23 cellular contexts compared by ENCODE assay signal in genomic region chr20:34951652-34952051, GRCh38. TPM values are rescaled to one million over a fixed set of nuclear protein-coding genes. Genes with fewer than 3 reads are reported as not detected.
DNase-seq lines count a peak whose midpoint lies in the region; ATAC-seq and TF ChIP-seq lines count a peak whose summit lies in the region.
"Had no signal": no experiment of that assay in that cellular context is flagged by ENCODE, and none has a peak within 500 bp of the region (broad histone marks: within the 10 kb centered on the region; RNA-seq: fewer than 3 reads in every experiment).

No MANE protein-coding gene starts in this region.

- POLR2A ChIA-PET in PC-9 (lab: Charles Lee; ENCODE audit: unreplicated experiment): interaction anchor here (0.6 kb wide), 1 partner anchor 1135 kb away, joined by 4 read pairs; no protein-coding TSS in a partner anchor

- peak overlapping the region; percentile 51 for H3K27ac ChIP-seq in PC-9
- H3K27ac ChIP-seq in heart left ventricle: peak overlapping the region in 9 of 12 donors; percentile 7 to 94 (median 61)
- H3K27ac ChIP-seq in GM23248: no peak overlapping the region
- H3K27ac ChIP-seq: BLaER1 treated with 17β-estradiol and CSF1 and Interleukin-3, amounts not matched to agents 10 nM and 100 nM; KMS-11; tibial artery had no signal

- intact Hi-C loops in PC-9 (cut with micrococcal nuclease; ENCODE audit: unreplicated experiment): no loop called here
- intact Hi-C loops in heart left ventricle (cut with DNase I): loop anchor here in 1 of 10 donors (5.0 to 10.0 kb wide), 2 partner anchors 39 to 143 kb away; partner anchors contain the start of gene TRPC4AP

- H3F3A ChIP-seq in PC-9 (ENCODE audit: insufficient read depth, low read depth) (peaks cover 26% of the 10 kb centered on the region), GM23248 (ENCODE audit: insufficient read depth) (peaks cover 24% of the 10 kb centered on the region; the same call in 1 of the 2 replicates)

- H3K4me1 ChIP-seq in PC-9 (replicated peaks; ENCODE audit: insufficient read depth): peaks cover 70% of the 10 kb centered on the region
- H3K4me1 ChIP-seq in heart left ventricle: peaks cover 0 to 31% (median 20%) of the 10 kb centered on the region in 12 donors
- H3K4me1 ChIP-seq in GM23248 (ENCODE audit: insufficient read depth): peaks cover 36% of the 10 kb centered on the region

- peak; percentile 48 for DNase-seq in activated effector memory CD4-positive, alpha-beta T cell treated with anti-CD3 and anti-CD28 coated beads, Interleukin-2, amount 50 U/mL, for 16 hours
- no peak for DNase-seq in activated effector memory CD4-positive, alpha-beta T cell treated with Interleukin-2 at 50 U/mL for 16 hours
- DNase-seq in PC-9: no peak
- peak in 2 of 5 donors; percentile 30 to 51 for DNase-seq in heart left ventricle
- DNase-seq in smooth muscle cell of the brain vasculature (ENCODE audit: low read depth, low spot score): peak; percentile 60
- DNase-seq in GM23248: no peak
- DNase-seq in NOMO-1 treated with DMSO at 0.1 percent for 48 hours (lab: John Stamatoyannopoulos, UW; ENCODE audit: unreplicated experiment): no peak
- no peak for DNase-seq in stimulated activated CD4-positive, alpha-beta T cell treated with anti-CD3 and anti-CD28 coated beads, Interleukin-1b, Interleukin-23, amount 100 ng/mL, for 48 hours
- DNase-seq: 8988T; activated CD4-positive, alpha-beta T cell treated with anti-CD3 and anti-CD28 coated beads for 48 hours; activated CD8-positive, alpha-beta memory T cell treated with anti-CD3 and anti-CD28 coated beads, Interleukin-2, amount 50 U/mL, for 48 hours; activated naive CD4-positive, alpha-beta T cell treated with Interleukin-2 at 50 U/mL for 16 hours; immature natural killer cell; mammary epithelial cell; naive thymus-derived CD8-positive, alpha-beta T cell; NCI-H1105; PC-3; tibial artery had no signal

- no peak overlapping the region for H3K9ac ChIP-seq in GM23248
- H3K9ac ChIP-seq: BLaER1 treated with 17β-estradiol and CSF1 and Interleukin-3, amounts not matched to agents 10 nM and 100 nM; KMS-11 had no signal

- 54 to 61% (median 61%) methylated on average over 8 of the region's 8 CpGs for WGBS in heart left ventricle, 4 donors
- 89 to 93% methylated on average over 8 of the region's 8 CpGs for WGBS in GM23248 (ENCODE audit: low coverage in 1 of 2, low lambda C conversion rate in 2 of 2, missing lambda C conversion rate in 2 of 2), 2 experiments

- no peak for TF ChIP-seq CTCF in PC-9 (conservative IDR thresholded peaks at IDR 0.05)
- TF ChIP-seq CTCF in heart left ventricle (IDR thresholded peaks at IDR 0.05): peak in 2 of 12 donors; percentile 6 to 10

- no peaks in the 10 kb centered on the region for H3K9me2 ChIP-seq in PC-9 (ENCODE audit: insufficient read depth)
- H3K9me2 ChIP-seq in GM23248 (ENCODE audit: insufficient read depth): no peaks in the 10 kb centered on the region

- in situ Hi-C loops in GM23248 (cut with MboI): no loop called here

- H3K27me3 ChIP-seq in PC-9 (ENCODE audit: insufficient read depth, low read depth) (no peaks in the 10 kb centered on the region), heart left ventricle (no peaks in the 10 kb centered on the region), GM23248 (replicated peaks; ENCODE audit: insufficient read depth) (no peaks in the 10 kb centered on the region)
- H3K27me3 ChIP-seq: BLaER1 treated with 17β-estradiol and CSF1 and Interleukin-3, amounts not matched to agents 10 nM and 100 nM; tibial artery had no signal

- H3K36me3 ChIP-seq in PC-9 (ENCODE audit: low read depth) (peaks cover 28% of the 10 kb centered on the region), heart left ventricle (peaks cover 0 to 25% (median 2%) of the 10 kb centered on the region in 9 donors), GM23248 (ENCODE audit: low read depth) (0 out of 2 replicates have a peak, but pooled peaks cover 6% of the 10 kb centered on the region)

- no peak for ATAC-seq in heart left ventricle
- ATAC-seq: naive thymus-derived CD8-positive, alpha-beta T cell; PC-3; SK-N-SH treated with all-trans-retinoic acid at 6 μM for 48 hours; stimulated activated memory B cell treated with anti-CD40 and anti-IgM and Interleukin-4, amounts not matched to agents 10 μg/mL and 1 μg/mL and 100 μg/mL, for 72 hours had no signal

- no peak overlapping the region for H3K4me3 ChIP-seq in PC-9
- H3K4me3 ChIP-seq in heart left ventricle: no peak overlapping the region
- H3K4me3 ChIP-seq in GM23248: no peak overlapping the region
- H3K4me3 ChIP-seq: BLaER1 treated with 17β-estradiol and CSF1 and Interleukin-3, amounts not matched to agents 10 nM and 100 nM; tibial artery had no signal

- CTCF ChIA-PET in PC-9 (lab: Charles Lee): interaction anchor here (0.6 kb wide), 1 partner anchor 72 kb away, joined by 3 read pairs; no protein-coding TSS in a partner anchor

- peak overlapping the region; percentile 48 for H3K4me2 ChIP-seq in PC-9
- H3K4me2 ChIP-seq in GM23248 (ENCODE audit: unreplicated experiment): no peak overlapping the region
- H3K4me2 ChIP-seq: BLaER1 treated with 17β-estradiol and CSF1 and Interleukin-3, amounts not matched to agents 10 nM and 100 nM; KMS-11 had no signal

- H3K79me2 ChIP-seq in PC-9 (ENCODE audit: low read depth) (peaks cover 34% of the 10 kb centered on the region), GM23248 (ENCODE audit: insufficient read depth) (peaks cover 20% of the 10 kb centered on the region)

- no peaks in the 10 kb centered on the region for H4K20me1 ChIP-seq in PC-9 (ENCODE audit: insufficient read depth)
- no peaks in the 10 kb centered on the region for H4K20me1 ChIP-seq in GM23248 (ENCODE audit: insufficient read depth)

- H2AFZ ChIP-seq in PC-9 (no peak overlapping the region), GM23248 (no peak overlapping the region)

- no peak for TF ChIP-seq POLR2A in heart left ventricle (IDR thresholded peaks at IDR 0.05)

- no peaks in the 10 kb centered on the region for H3K9me3 ChIP-seq in PC-9 (ENCODE audit: insufficient read depth, low read depth)
- H3K9me3 ChIP-seq in heart left ventricle: no peaks in the 10 kb centered on the region
- H3K9me3 ChIP-seq in GM23248 (ENCODE audit: low read depth): no peaks in the 10 kb centered on the region
- H3K9me3 ChIP-seq: BLaER1 treated with 17β-estradiol and CSF1 and Interleukin-3, amounts not matched to agents 10 nM and 100 nM; tibial artery had no signal

- BruUV-seq in PC-9 (replicated peaks; lab: Mats Ljungman, UMichigan): no TSS peak

RNA-seq across cellular contexts. Expression of gene GSS, which starts 4.0 kb away (rescaled TPM):
- total RNA-seq in PC-9 (2021): 131 and 138 TPM in 2 replicates
- total RNA-seq in heart left ventricle: 10 to 100 TPM; 17.8 to 38.1 (median 26.8) TPM
- polyA plus RNA-seq in heart left ventricle: 10 to 100 TPM; 32.3 to 38.7 TPM
- total RNA-seq in GM23248 (2014; rRNA removed; shearing (Covaris generic)): 80.7 and 85.9 TPM in 2 replicates
- polyA plus RNA-seq in GM23248 (2016; fragmentation: Nextera tagmentation; extraction: Ambion mirVana): 68.3 and 75.0 TPM in 2 replicates

RNA-seq across cellular contexts. Expression of gene MYH7B, which starts 4.0 kb away (rescaled TPM):
- total RNA-seq in PC-9 (2021) (1.0 and 2.3 TPM in 2 replicates), heart left ventricle (100 to 1,000 TPM in 7 of 9 donors, 10 to 100 TPM in 2; 50.7 to 306 (median 144) TPM)
- polyA plus RNA-seq in heart left ventricle (100 to 1,000 TPM in 1 of 2 donors, 10 to 100 TPM in 1; 12.8 to 448 TPM), GM23248 (2016; fragmentation: Nextera tagmentation; extraction: Ambion mirVana) (0.13 and 0.49 TPM in 2 replicates)
- total RNA-seq in GM23248 (2014; rRNA removed; shearing (Covaris generic)): under 0.01 and 0.11 TPM in 2 replicates
- total RNA-seq: epithelial cell of proximal tubule had no signal
- polyA plus RNA-seq: immature natural killer cell had no signal

Comparison
In these comparisons a context has a peak if more than half of its experiments do, and no peak if none do; other contexts are left out.
1. DNase-seq: peak in activated effector memory CD4-positive, alpha-beta T cell treated with anti-CD3 and anti-CD28 coated beads, Interleukin-2, amount 50 U/mL, for 16 hours (single experiment) and smooth muscle cell of the brain vasculature (single experiment); none in activated effector memory CD4-positive, alpha-beta T cell treated with Interleukin-2 at 50 U/mL for 16 hours (single experiment), PC-9 (0 of 2), GM23248 (single experiment), NOMO-1 treated with DMSO at 0.1 percent for 48 hours (single experiment) and stimulated activated CD4-positive, alpha-beta T cell treated with anti-CD3 and anti-CD28 coated beads, Interleukin-1b, Interleukin-23, amount 100 ng/mL, for 48 hours (single experiment).
2. RNA of gene MYH7B, which starts 4.0 kb away (total RNA-seq): 50.7 to 306 TPM in heart left ventricle; 1.0 to 2.3 TPM in PC-9 and under 0.01 to 0.11 TPM in GM23248; every median in the first group is over 10 times any median in the second.